Comparison of ENCODE assay signal across 14 cellular contexts in genomic region chr10:129096340-129096984, GRCh38.
A peak's percentile ranks its signal among the peaks of the same experiment; 100 is the strongest.
DNase-seq lines count a peak whose midpoint lies in the region; FAIRE-seq and TF ChIP-seq lines count a peak whose summit lies in the region.
"Had no signal": no experiment of that assay in that cellular context is flagged by ENCODE, and none has a peak within 500 bp of the region (broad histone marks: within the 10 kb centered on the region; RNA-seq: fewer than 3 reads in every experiment).

No MANE protein-coding gene starts in this region.

- H3K9ac ChIP-seq in SK-N-MC (ENCODE audit: insufficient read length) = no peak overlapping the region

- no peaks in the 10 kb centered on the region for H3K9me3 ChIP-seq in SK-N-MC (ENCODE audit: low read depth, low read length)
- H3K9me3 ChIP-seq in prostate gland = no peaks in the 10 kb centered on the region

- H3K4me3 ChIP-seq in SK-N-MC (peak overlapping the region; percentile 65), prostate gland (no peak overlapping the region)

- H3K27ac ChIP-seq in SK-N-MC (peak overlapping the region; percentile 87), prostate gland (peak overlapping the region in 1 of 2 donors; percentile 41)
- H3K27ac ChIP-seq: HL-60 had no signal

- no peak for FAIRE-seq in GM12891 (lab: Jason Lieb, UNC)
- FAIRE-seq: GM19239 had no signal

- H3K27me3 ChIP-seq in prostate gland (replicated peaks; ENCODE audit: insufficient read depth) = no peaks in the 10 kb centered on the region

- intact Hi-C loops in prostate gland (cut with DNase I) = loop anchor here (10.0 kb wide), 1 partner anchor 172 kb away; no protein-coding TSS in a partner anchor

- no peak for TF ChIP-seq CTCF in prostate gland (IDR thresholded peaks at IDR 0.05)

- peak; percentile 11 for DNase-seq in GM04504 (ENCODE audit: low read depth)
- DNase-seq in SK-N-MC (ENCODE audit: low read depth, low spot score) = peak; percentile 47
- peak; percentile 93 for DNase-seq in fibroblast of the conjunctiva (ENCODE audit: low read depth)
- peak; percentile 40 for DNase-seq in prostate gland (ENCODE audit: low spot score)
- DNase-seq in superior temporal gyrus (ENCODE audit: extremely low spot score) = no peak
- DNase-seq in EL = no peak
- no peak for DNase-seq in NCI-H146 treated with DMSO at 0.1 percent for 48 hours (lab: John Stamatoyannopoulos, UW; ENCODE audit: unreplicated experiment)
- no peak for DNase-seq in GM12891 (ENCODE audit: insufficient read length, low spot score)
- DNase-seq: activated CD8-positive, alpha-beta memory T cell treated with anti-CD3 and anti-CD28 coated beads, Interleukin-2, amount 50 U/mL, for 4 hours; caudate nucleus; CD4-positive, CD25-positive, alpha-beta regulatory T cell; NCI-H1930 had no signal

- H3K4me1 ChIP-seq in prostate gland (replicated peaks) = no peaks in the 10 kb centered on the region

- WGBS in prostate gland = 6% methylated on average over 9 of the region's 9 CpGs

- TF ChIP-seq POLR2A in prostate gland (IDR thresholded peaks at IDR 0.05) (no peak), GM12891 (IDR thresholded peaks at IDR 0.05; ENCODE audit: low read depth, low read length) (no peak)

- H3K36me3 ChIP-seq in SK-N-MC (ENCODE audit: insufficient read depth, low read length) = no peaks in the 10 kb centered on the region
- no peaks in the 10 kb centered on the region for H3K36me3 ChIP-seq in prostate gland

TF ChIP-seq in GM12891, 5 proteins besides CTCF, POLR2A, EP300 and RAD21:
- TF ChIP-seq POLR2AphosphoS5 (IDR thresholded peaks at IDR 0.05; ENCODE audit: low read depth, low read length) (no peak), SPI1 (IDR thresholded peaks at IDR 0.05; ENCODE audit: low read depth, low read length) (no peak), POU2F2 (IDR thresholded peaks at IDR 0.05; ENCODE audit: low read depth, low read length) (no peak), TAF1 (IDR thresholded peaks at IDR 0.05; ENCODE audit: low read depth, low read length) (no peak), PAX5 (IDR thresholded peaks at IDR 0.05; ENCODE audit: insufficient read depth, low read length, severe bottlenecking) (no peak)

Comparison
In these comparisons a context has a peak if more than half of its experiments do, and no peak if none do; other contexts are left out.
1. DNase-seq: peak in GM04504 (single experiment), SK-N-MC (single experiment), fibroblast of the conjunctiva (single experiment) and prostate gland (single experiment); none in superior temporal gyrus (single experiment), EL (single experiment), NCI-H146 treated with DMSO at 0.1 percent for 48 hours (single experiment) and GM12891 (single experiment).